ENCODE assay signal across 20 cellular contexts in the genomic region with DNA sequence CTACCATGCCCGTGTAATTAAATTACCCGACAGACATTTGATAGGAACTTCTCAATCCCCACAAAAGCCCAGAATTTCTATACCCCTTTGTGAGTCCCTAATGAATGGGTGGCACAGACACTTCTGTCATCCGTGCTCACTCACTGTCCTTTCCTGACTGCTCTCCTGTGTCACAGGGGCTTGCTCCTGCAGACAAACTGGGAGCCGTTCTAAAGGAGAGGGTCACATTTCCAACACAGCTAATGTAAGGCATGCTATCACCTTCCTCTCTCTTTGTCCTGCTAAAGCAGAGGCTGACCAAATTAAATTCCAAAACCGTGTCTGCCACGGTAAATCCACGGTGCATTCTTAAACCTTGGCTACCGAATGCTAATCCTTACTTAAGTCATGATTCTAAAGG.
"Had no signal": no experiment of that assay in that cellular context is flagged by ENCODE, and none has a peak within 500 bp of the region (broad histone marks: within the 10 kb centered on the region; RNA-seq: fewer than 3 reads in every experiment).

No MANE protein-coding gene starts in this region.

- H3K4me3 ChIP-seq: adrenal gland, esophagus muscularis mucosa, prostate gland, suprapubic skin had no signal

- ATAC-seq: activated CD4-positive, alpha-beta T cell treated with anti-CD3 and anti-CD28 coated beads for 36 hours; activated naive CD4-positive, alpha-beta T cell treated with anti-CD3 and anti-CD28 coated beads, Interleukin-2, amount 50 U/mL, for 72 hours; naive thymus-derived CD8-positive, alpha-beta T cell; right cardiac atrium; stimulated activated naive CD8-positive, alpha-beta T cell treated with anti-CD3 and anti-CD28 coated beads, Interleukin-15, amount 100 ng/mL, for 72 hours had no signal

- H3K36me3 ChIP-seq: adrenal gland, esophagus muscularis mucosa, prostate gland, suprapubic skin had no signal

- H3K27me3 Mint-ChIP-seq: activated CD4-positive, alpha-beta memory T cell treated with anti-CD3 and anti-CD28 coated beads for 36 hours; activated CD4-positive, alpha-beta T cell treated with anti-CD3 and anti-CD28 coated beads for 36 hours; naive thymus-derived CD8-positive, alpha-beta T cell; stimulated activated naive CD8-positive, alpha-beta T cell treated with anti-CD3 and anti-CD28 coated beads, Interleukin-15, amount 100 ng/mL, for 72 hours had no signal

- H3K4me1 ChIP-seq: adrenal gland, esophagus muscularis mucosa, prostate gland, suprapubic skin had no signal

- H3K27ac Mint-ChIP-seq: activated CD4-positive, alpha-beta memory T cell treated with anti-CD3 and anti-CD28 coated beads for 36 hours; activated CD4-positive, alpha-beta T cell treated with anti-CD3 and anti-CD28 coated beads for 36 hours; activated naive CD4-positive, alpha-beta T cell treated with anti-CD3 and anti-CD28 coated beads, Interleukin-2, amount 50 U/mL, for 72 hours; activated T-helper 1 cell treated with anti-CD3 and anti-CD28 coated beads, Interleukin-12 subunit alpha, Interleukin-12 subunit beta, Interleukin-2, Interleukin-4 antibody, amounts not matched to agents 30 ng/mL and 10 ng/mL and 1 ng/mL, durations not matched to agents 14 hours and 24 hours and 36 hours; naive thymus-derived CD8-positive, alpha-beta T cell; stimulated activated naive CD8-positive, alpha-beta T cell treated with anti-CD3 and anti-CD28 coated beads, Interleukin-15, amount 100 ng/mL, for 72 hours had no signal

- H3K36me3 Mint-ChIP-seq: activated CD4-positive, alpha-beta memory T cell treated with anti-CD3 and anti-CD28 coated beads for 36 hours; activated naive CD4-positive, alpha-beta T cell treated with anti-CD3 and anti-CD28 coated beads, Interleukin-2, amount 50 U/mL, for 72 hours; naive thymus-derived CD8-positive, alpha-beta T cell had no signal

- H3K27me3 ChIP-seq: esophagus muscularis mucosa, suprapubic skin had no signal

- DNase-seq: activated CD4-positive, alpha-beta memory T cell treated with anti-CD3 and anti-CD28 coated beads for 36 hours; activated CD4-positive, alpha-beta T cell treated with anti-CD3 and anti-CD28 coated beads for 36 hours; activated gamma-delta T cell treated with Interleukin-2 at 50 U/mL for 16 hours; activated T-cell treated with anti-CD3 and anti-CD28 coated beads for 4 hours; adrenal gland; effector CD8-positive, alpha-beta T cell; mesenchymal stem cell; naive thymus-derived CD8-positive, alpha-beta T cell; right cardiac atrium; small intestine; stimulated activated CD4-positive, alpha-beta T cell treated with anti-CD3 and anti-CD28 coated beads, Interleukin-15, amount 100 ng/mL, for 24 hours; stimulated activated CD4-positive, alpha-beta T cell treated with anti-CD3 and anti-CD28 coated beads, Interleukin-2, amount 100 ng/mL, for 48 hours; stimulated activated naive CD8-positive, alpha-beta T cell treated with anti-CD3 and anti-CD28 coated beads, Interleukin-15, amount 100 ng/mL, for 72 hours; SW 1271; trophoblast cell had no signal

- H3K27ac ChIP-seq: adrenal gland, esophagus muscularis mucosa, prostate gland, suprapubic skin had no signal

- H3K4me1 Mint-ChIP-seq: activated CD4-positive, alpha-beta T cell treated with anti-CD3 and anti-CD28 coated beads for 36 hours; naive thymus-derived CD8-positive, alpha-beta T cell; stimulated activated naive CD8-positive, alpha-beta T cell treated with anti-CD3 and anti-CD28 coated beads, Interleukin-15, amount 100 ng/mL, for 72 hours had no signal

- H3K9me3 ChIP-seq: adrenal gland, esophagus muscularis mucosa, prostate gland, suprapubic skin had no signal

- H3K4me3 Mint-ChIP-seq: activated CD4-positive, alpha-beta memory T cell treated with anti-CD3 and anti-CD28 coated beads for 36 hours; activated CD4-positive, alpha-beta T cell treated with anti-CD3 and anti-CD28 coated beads for 36 hours; activated T-helper 1 cell treated with anti-CD3 and anti-CD28 coated beads, Interleukin-12 subunit alpha, Interleukin-12 subunit beta, Interleukin-2, Interleukin-4 antibody, amounts not matched to agents 30 ng/mL and 10 ng/mL and 1 ng/mL, durations not matched to agents 14 hours and 24 hours and 36 hours; naive thymus-derived CD8-positive, alpha-beta T cell; stimulated activated naive CD8-positive, alpha-beta T cell treated with anti-CD3 and anti-CD28 coated beads, Interleukin-15, amount 100 ng/mL, for 72 hours had no signal

- H3K9me3 Mint-ChIP-seq: activated CD4-positive, alpha-beta memory T cell treated with anti-CD3 and anti-CD28 coated beads for 36 hours; activated naive CD4-positive, alpha-beta T cell treated with anti-CD3 and anti-CD28 coated beads, Interleukin-2, amount 50 U/mL, for 72 hours; activated T-helper 1 cell treated with anti-CD3 and anti-CD28 coated beads, Interleukin-12 subunit alpha, Interleukin-12 subunit beta, Interleukin-2, Interleukin-4 antibody, amounts not matched to agents 30 ng/mL and 10 ng/mL and 1 ng/mL, durations not matched to agents 14 hours and 24 hours and 36 hours; stimulated activated naive CD8-positive, alpha-beta T cell treated with anti-CD3 and anti-CD28 coated beads, Interleukin-15, amount 100 ng/mL, for 72 hours had no signal
